In genomic region chr1:101444381-101444780, GRCh38 we compare ENCODE assay signal across 1 cellular context.
A peak's percentile ranks its signal among the peaks of the same experiment; 100 is the strongest.
TF ChIP-seq lines count a peak whose summit lies in the region.

No MANE protein-coding gene starts in this region.

TF ChIP-seq in GM12878, 131 proteins besides CTCF, POLR2A, EP300 and RAD21 (continued from another document and continues in another):
- no peak for TF ChIP-seq SREBF1 (IDR thresholded peaks at IDR 0.05; ENCODE audit: low read length)
- no peak for TF ChIP-seq LARP7 (IDR thresholded peaks at IDR 0.05)
- no peak for TF ChIP-seq CHD2 (IDR thresholded peaks at IDR 0.05; ENCODE audit: borderline replicate concordance, low read depth, low read length)
- no peak for TF ChIP-seq WRNIP1 (IDR thresholded peaks at IDR 0.05; ENCODE audit: borderline replicate concordance, low read depth, low read length)
- no peak for TF ChIP-seq MLLT1 (IDR thresholded peaks at IDR 0.05)
- TF ChIP-seq CREB1 (IDR thresholded peaks at IDR 0.05; ENCODE audit: low read depth): 0 out of 2 replicates have a peak, but pooled peaks have one; percentile 11
- no peak for TF ChIP-seq DPF2 (IDR thresholded peaks at IDR 0.05)
- TF ChIP-seq CUX1 (IDR thresholded peaks at IDR 0.05; ENCODE audit: insufficient replicate concordance, low read depth, low read length): no peak
- no peak for TF ChIP-seq E4F1 (IDR thresholded peaks at IDR 0.05; ENCODE audit: borderline replicate concordance, partially characterized antibody)
- TF ChIP-seq HDAC2 (IDR thresholded peaks at IDR 0.05): no peak
- TF ChIP-seq CHD4 (IDR thresholded peaks at IDR 0.05): no peak
- TF ChIP-seq BRCA1 (IDR thresholded peaks at IDR 0.05; ENCODE audit: low read depth, low read length): no peak
- TF ChIP-seq MTA2 (IDR thresholded peaks at IDR 0.05; ENCODE audit: low read depth): no peak
- TF ChIP-seq POLR2AphosphoS2 (IDR thresholded peaks at IDR 0.05; ENCODE audit: low read depth, low read length): no peak
- no peak for TF ChIP-seq SUPT20H (IDR thresholded peaks at IDR 0.05; ENCODE audit: borderline replicate concordance, control insufficient read depth, low read depth, low read length)
- no peak for TF ChIP-seq HDGF (IDR thresholded peaks at IDR 0.05)
- no peak for TF ChIP-seq ZNF274 (IDR thresholded peaks at IDR 0.05; ENCODE audit: insufficient read depth, insufficient read length)
- no peak for TF ChIP-seq IRF5 (IDR thresholded peaks at IDR 0.05; ENCODE audit: borderline replicate concordance)
- no peak for TF ChIP-seq ASH2L (IDR thresholded peaks at IDR 0.05; ENCODE audit: borderline replicate concordance, low read depth)
- no peak for TF ChIP-seq ZNF687 (IDR thresholded peaks at IDR 0.05)
- peak; percentile 57 for TF ChIP-seq ATF2 (IDR thresholded peaks at IDR 0.05; ENCODE audit: low read length)
- no peak for TF ChIP-seq NR2C1 (IDR thresholded peaks at IDR 0.05)
- TF ChIP-seq SKIL (IDR thresholded peaks at IDR 0.05; ENCODE audit: low read depth, poor library complexity, severe bottlenecking): no peak
- no peak for TF ChIP-seq PKNOX1 (IDR thresholded peaks at IDR 0.05)
- TF ChIP-seq IRF3 (IDR thresholded peaks at IDR 0.05): no peak
- TF ChIP-seq BMI1 (IDR thresholded peaks at IDR 0.05; ENCODE audit: borderline replicate concordance): no peak
- peak; percentile 80 for TF ChIP-seq JUNB (IDR thresholded peaks at IDR 0.05)
- no peak for TF ChIP-seq RB1 (IDR thresholded peaks at IDR 0.05; ENCODE audit: borderline replicate concordance)
- TF ChIP-seq MXI1 (IDR thresholded peaks at IDR 0.05; ENCODE audit: low read depth, low read length): no peak
- peak; percentile 36 for TF ChIP-seq RUNX3 (IDR thresholded peaks at IDR 0.05; ENCODE audit: low read length)
- TF ChIP-seq BCL11A (IDR thresholded peaks at IDR 0.05; ENCODE audit: low read depth, low read length): no peak
- TF ChIP-seq EED (IDR thresholded peaks at IDR 0.05; ENCODE audit: low read depth): peak; percentile 20; the same call in 1 of the 2 replicates
